1 cellular context compared by ENCODE assay signal in genomic region chr12:51424662-51425539, GRCh38.
TF ChIP-seq lines count a peak whose summit lies in the region.

Gene SLC4A8 (plus strand): TSS chr12:51424831. CDS start chr12:51424988, 157 bp downstream.

TF ChIP-seq in HEK293, 187 proteins besides CTCF, POLR2A, EP300 and RAD21 (continued from another document and continues in another):
- TF ChIP-seq GLI4 (tag by site-specific recombination; IDR thresholded peaks at IDR 0.05) (no peak), ZNF423 (tag by site-specific recombination; IDR thresholded peaks at IDR 0.05) (no peak), ZFP69B (tag by site-specific recombination; IDR thresholded peaks at IDR 0.05) (no peak), ZNF121 (tag by site-specific recombination; IDR thresholded peaks at IDR 0.05) (no peak), ZNF704 (tag by site-specific recombination; IDR thresholded peaks at IDR 0.05) (no peak), ZEB2 (tag by site-specific recombination; IDR thresholded peaks at IDR 0.05) (peak; percentile 82), GLIS1 (tag by site-specific recombination; IDR thresholded peaks at IDR 0.05) (peak; percentile 54), YY2 (tag by site-specific recombination; IDR thresholded peaks at IDR 0.05) (peak; percentile 54), ZBTB17 (tag by site-specific recombination; IDR thresholded peaks at IDR 0.05) (peak; percentile 84), SP7 (tag by site-specific recombination; IDR thresholded peaks at IDR 0.05) (peak; percentile 76), ZNF2 (tag by site-specific recombination; IDR thresholded peaks at IDR 0.05) (peak; percentile 80), ZBTB8A (tag by site-specific recombination; IDR thresholded peaks at IDR 0.05) (0 out of 2 replicates have a peak, but pooled peaks have one; percentile 44), ZNF274 (IDR thresholded peaks at IDR 0.05; ENCODE audit: low read length) (no peak), ZNF274 (tag by site-specific recombination; IDR thresholded peaks at IDR 0.05; ENCODE audit: borderline replicate concordance) (no peak), ZNF366 (tag by site-specific recombination; conservative IDR thresholded peaks at IDR 0.05) (peak; percentile 63), RBAK (tag by site-specific recombination; IDR thresholded peaks at IDR 0.05) (no peak), ZNF175 (tag by site-specific recombination; IDR thresholded peaks at IDR 0.05) (no peak), BCL11A (tag by site-specific recombination; IDR thresholded peaks at IDR 0.05; ENCODE audit: low read depth) (no peak; the same call in 1 of the 2 replicates), ZFHX2 (tag by site-specific recombination; conservative IDR thresholded peaks at IDR 0.05) (peak; percentile 84), ZNF610 (tag by site-specific recombination; IDR thresholded peaks at IDR 0.05; ENCODE audit: borderline replicate concordance) (0 out of 2 replicates have a peak, but pooled peaks have one; percentile 54), ZNF426 (tag by site-specific recombination; IDR thresholded peaks at IDR 0.05) (no peak), ZBTB21 (tag by site-specific recombination; IDR thresholded peaks at IDR 0.05) (no peak), KLF16 (tag by site-specific recombination; IDR thresholded peaks at IDR 0.05) (peak; percentile 81; the same call in 1 of the 2 replicates), ZNF19 (tag by site-specific recombination; IDR thresholded peaks at IDR 0.05; ENCODE audit: low read depth) (no peak), ZNF670 (tag by site-specific recombination; IDR thresholded peaks at IDR 0.05; ENCODE audit: low read depth) (no peak), ZNF654 (tag by site-specific recombination; IDR thresholded peaks at IDR 0.05; ENCODE audit: low read depth) (peak; percentile 30), ZFP37 (tag by site-specific recombination; IDR thresholded peaks at IDR 0.05) (peak; percentile 72; the same call in 1 of the 2 replicates), KLF1 (tag by site-specific recombination; IDR thresholded peaks at IDR 0.05) (peak; percentile 56), ZNF24 (tag by site-specific recombination; IDR thresholded peaks at IDR 0.05) (peak; percentile 59; the same call in 1 of the 2 replicates), ZNF629 (tag by site-specific recombination; IDR thresholded peaks at IDR 0.05) (no peak), SCRT1 (tag by site-specific recombination; IDR thresholded peaks at IDR 0.05; ENCODE audit: borderline replicate concordance) (no peak), ZNF391 (tag by site-specific recombination; IDR thresholded peaks at IDR 0.05; ENCODE audit: borderline replicate concordance, low read depth) (peak; percentile 78), ZNF549 (tag by site-specific recombination; IDR thresholded peaks at IDR 0.05) (no peak), ZNF600 (tag by site-specific recombination; IDR thresholded peaks at IDR 0.05) (peak; percentile 46; the same call in 1 of the 2 replicates), ZNF561 (tag by site-specific recombination; IDR thresholded peaks at IDR 0.05; ENCODE audit: borderline replicate concordance) (no peak), SETDB1 (IDR thresholded peaks at IDR 0.05; ENCODE audit: insufficient read length, low read length) (no peak), KLF9 (tag by site-specific recombination; IDR thresholded peaks at IDR 0.05; ENCODE audit: low read depth) (peak; percentile 54; the same call in 1 of the 2 replicates), ZNF660 (tag by site-specific recombination; IDR thresholded peaks at IDR 0.05) (peak; percentile 68; the same call in 1 of the 2 replicates), ZNF777 (tag by site-specific recombination; IDR thresholded peaks at IDR 0.05; ENCODE audit: borderline replicate concordance) (0 out of 2 replicates have a peak, but pooled peaks have one; percentile 30), ZNF501 (tag by site-specific recombination; IDR thresholded peaks at IDR 0.05) (peak; percentile 83), ZNF37A (tag by site-specific recombination; IDR thresholded peaks at IDR 0.05) (no peak), ZNF76 (tag by site-specific recombination; IDR thresholded peaks at IDR 0.05; ENCODE audit: borderline replicate concordance, low read depth) (peak; percentile 44; the same call in 1 of the 2 replicates), ZNF747 (tag by site-specific recombination; IDR thresholded peaks at IDR 0.05) (no peak), IKZF3 (tag by site-specific recombination; IDR thresholded peaks at IDR 0.05) (0 out of 2 replicates have a peak, but pooled peaks have one; percentile 18), BCL11B (tag by site-specific recombination; IDR thresholded peaks at IDR 0.05; ENCODE audit: low read depth) (no peak), HOXA7 (CRISPR knock-in tag; IDR thresholded peaks at IDR 0.05; ENCODE audit: borderline replicate concordance) (no peak)
- TF ChIP-seq, protein P1, sequence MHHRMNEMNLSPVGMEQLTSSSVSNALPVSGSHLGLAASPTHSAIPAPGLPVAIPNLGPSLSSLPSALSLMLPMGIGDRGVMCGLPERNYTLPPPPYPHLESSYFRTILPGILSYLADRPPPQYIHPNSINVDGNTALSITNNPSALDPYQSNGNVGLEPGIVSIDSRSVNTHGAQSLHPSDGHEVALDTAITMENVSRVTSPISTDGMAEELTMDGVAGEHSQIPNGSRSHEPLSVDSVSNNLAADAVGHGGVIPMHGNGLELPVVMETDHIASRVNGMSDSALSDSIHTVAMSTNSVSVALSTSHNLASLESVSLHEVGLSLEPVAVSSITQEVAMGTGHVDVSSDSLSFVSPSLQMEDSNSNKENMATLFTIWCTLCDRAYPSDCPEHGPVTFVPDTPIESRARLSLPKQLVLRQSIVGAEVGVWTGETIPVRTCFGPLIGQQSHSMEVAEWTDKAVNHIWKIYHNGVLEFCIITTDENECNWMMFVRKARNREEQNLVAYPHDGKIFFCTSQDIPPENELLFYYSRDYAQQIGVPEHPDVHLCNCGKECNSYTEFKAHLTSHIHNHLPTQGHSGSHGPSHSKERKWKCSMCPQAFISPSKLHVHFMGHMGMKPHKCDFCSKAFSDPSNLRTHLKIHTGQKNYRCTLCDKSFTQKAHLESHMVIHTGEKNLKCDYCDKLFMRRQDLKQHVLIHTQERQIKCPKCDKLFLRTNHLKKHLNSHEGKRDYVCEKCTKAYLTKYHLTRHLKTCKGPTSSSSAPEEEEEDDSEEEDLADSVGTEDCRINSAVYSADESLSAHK (tag by site-specific recombination; IDR thresholded peaks at IDR 0.05) = peak; percentile 15; the same call in 1 of the 2 replicates
- TF ChIP-seq, protein P2, sequence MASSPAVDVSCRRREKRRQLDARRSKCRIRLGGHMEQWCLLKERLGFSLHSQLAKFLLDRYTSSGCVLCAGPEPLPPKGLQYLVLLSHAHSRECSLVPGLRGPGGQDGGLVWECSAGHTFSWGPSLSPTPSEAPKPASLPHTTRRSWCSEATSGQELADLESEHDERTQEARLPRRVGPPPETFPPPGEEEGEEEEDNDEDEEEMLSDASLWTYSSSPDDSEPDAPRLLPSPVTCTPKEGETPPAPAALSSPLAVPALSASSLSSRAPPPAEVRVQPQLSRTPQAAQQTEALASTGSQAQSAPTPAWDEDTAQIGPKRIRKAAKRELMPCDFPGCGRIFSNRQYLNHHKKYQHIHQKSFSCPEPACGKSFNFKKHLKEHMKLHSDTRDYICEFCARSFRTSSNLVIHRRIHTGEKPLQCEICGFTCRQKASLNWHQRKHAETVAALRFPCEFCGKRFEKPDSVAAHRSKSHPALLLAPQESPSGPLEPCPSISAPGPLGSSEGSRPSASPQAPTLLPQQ (tag by site-specific recombination; IDR thresholded peaks at IDR 0.05) = peak; percentile 27; the same call in 1 of the 2 replicates
- TF ChIP-seq, protein P3, sequence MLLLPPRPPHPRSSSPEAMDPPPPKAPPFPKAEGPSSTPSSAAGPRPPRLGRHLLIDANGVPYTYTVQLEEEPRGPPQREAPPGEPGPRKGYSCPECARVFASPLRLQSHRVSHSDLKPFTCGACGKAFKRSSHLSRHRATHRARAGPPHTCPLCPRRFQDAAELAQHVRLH (tag by site-specific recombination; IDR thresholded peaks at IDR 0.05) = peak; percentile 90
- TF ChIP-seq, protein P4, sequence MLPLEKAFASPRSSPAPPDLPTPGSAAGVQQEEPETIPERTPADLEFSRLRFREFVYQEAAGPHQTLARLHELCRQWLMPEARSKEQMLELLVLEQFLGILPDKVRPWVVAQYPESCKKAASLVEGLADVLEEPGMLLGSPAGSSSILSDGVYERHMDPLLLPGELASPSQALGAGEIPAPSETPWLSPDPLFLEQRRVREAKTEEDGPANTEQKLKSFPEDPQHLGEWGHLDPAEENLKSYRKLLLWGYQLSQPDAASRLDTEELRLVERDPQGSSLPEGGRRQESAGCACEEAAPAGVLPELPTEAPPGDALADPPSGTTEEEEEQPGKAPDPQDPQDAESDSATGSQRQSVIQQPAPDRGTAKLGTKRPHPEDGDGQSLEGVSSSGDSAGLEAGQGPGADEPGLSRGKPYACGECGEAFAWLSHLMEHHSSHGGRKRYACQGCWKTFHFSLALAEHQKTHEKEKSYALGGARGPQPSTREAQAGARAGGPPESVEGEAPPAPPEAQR (tag by site-specific recombination; IDR thresholded peaks at IDR 0.05) = no peak
- TF ChIP-seq, protein P5, sequence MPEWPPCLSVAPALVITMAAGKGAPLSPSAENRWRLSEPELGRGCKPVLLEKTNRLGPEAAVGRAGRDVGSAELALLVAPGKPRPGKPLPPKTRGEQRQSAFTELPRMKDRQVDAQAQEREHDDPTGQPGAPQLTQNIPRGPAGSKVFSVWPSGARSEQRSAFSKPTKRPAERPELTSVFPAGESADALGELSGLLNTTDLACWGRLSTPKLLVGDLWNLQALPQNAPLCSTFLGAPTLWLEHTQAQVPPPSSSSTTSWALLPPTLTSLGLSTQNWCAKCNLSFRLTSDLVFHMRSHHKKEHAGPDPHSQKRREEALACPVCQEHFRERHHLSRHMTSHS (tag by site-specific recombination; IDR thresholded peaks at IDR 0.05) = no peak
- TF ChIP-seq, protein P6, sequence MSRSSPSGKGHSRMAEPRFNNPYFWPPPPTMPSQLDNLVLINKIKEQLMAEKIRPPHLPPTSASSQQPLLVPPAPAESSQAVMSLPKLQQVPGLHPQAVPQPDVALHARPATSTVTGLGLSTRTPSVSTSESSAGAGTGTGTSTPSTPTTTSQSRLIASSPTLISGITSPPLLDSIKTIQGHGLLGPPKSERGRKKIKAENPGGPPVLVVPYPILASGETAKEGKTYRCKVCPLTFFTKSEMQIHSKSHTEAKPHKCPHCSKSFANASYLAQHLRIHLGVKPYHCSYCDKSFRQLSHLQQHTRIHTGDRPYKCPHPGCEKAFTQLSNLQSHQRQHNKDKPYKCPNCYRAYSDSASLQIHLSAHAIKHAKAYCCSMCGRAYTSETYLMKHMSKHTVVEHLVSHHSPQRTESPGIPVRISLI (tag by site-specific recombination; IDR thresholded peaks at IDR 0.05) = no peak
- TF ChIP-seq, protein P7, sequence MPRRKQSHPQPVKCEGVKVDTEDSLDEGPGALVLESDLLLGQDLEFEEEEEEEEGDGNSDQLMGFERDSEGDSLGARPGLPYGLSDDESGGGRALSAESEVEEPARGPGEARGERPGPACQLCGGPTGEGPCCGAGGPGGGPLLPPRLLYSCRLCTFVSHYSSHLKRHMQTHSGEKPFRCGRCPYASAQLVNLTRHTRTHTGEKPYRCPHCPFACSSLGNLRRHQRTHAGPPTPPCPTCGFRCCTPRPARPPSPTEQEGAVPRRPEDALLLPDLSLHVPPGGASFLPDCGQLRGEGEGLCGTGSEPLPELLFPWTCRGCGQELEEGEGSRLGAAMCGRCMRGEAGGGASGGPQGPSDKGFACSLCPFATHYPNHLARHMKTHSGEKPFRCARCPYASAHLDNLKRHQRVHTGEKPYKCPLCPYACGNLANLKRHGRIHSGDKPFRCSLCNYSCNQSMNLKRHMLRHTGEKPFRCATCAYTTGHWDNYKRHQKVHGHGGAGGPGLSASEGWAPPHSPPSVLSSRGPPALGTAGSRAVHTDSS (tag by site-specific recombination; IDR thresholded peaks at IDR 0.05) = peak; percentile 60
- TF ChIP-seq, protein P8, sequence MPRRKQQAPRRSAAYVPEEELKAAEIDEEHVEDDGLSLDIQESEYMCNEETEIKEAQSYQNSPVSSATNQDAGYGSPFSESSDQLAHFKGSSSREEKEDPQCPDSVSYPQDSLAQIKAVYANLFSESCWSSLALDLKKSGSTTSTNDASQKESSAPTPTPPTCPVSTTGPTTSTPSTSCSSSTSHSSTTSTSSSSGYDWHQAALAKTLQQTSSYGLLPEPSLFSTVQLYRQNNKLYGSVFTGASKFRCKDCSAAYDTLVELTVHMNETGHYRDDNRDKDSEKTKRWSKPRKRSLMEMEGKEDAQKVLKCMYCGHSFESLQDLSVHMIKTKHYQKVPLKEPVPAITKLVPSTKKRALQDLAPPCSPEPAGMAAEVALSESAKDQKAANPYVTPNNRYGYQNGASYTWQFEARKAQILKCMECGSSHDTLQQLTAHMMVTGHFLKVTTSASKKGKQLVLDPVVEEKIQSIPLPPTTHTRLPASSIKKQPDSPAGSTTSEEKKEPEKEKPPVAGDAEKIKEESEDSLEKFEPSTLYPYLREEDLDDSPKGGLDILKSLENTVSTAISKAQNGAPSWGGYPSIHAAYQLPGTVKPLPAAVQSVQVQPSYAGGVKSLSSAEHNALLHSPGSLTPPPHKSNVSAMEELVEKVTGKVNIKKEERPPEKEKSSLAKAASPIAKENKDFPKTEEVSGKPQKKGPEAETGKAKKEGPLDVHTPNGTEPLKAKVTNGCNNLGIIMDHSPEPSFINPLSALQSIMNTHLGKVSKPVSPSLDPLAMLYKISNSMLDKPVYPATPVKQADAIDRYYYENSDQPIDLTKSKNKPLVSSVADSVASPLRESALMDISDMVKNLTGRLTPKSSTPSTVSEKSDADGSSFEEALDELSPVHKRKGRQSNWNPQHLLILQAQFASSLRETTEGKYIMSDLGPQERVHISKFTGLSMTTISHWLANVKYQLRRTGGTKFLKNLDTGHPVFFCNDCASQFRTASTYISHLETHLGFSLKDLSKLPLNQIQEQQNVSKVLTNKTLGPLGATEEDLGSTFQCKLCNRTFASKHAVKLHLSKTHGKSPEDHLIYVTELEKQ (tag by site-specific recombination; IDR thresholded peaks at IDR 0.05; ENCODE audit: borderline replicate concordance) = no peak
